Comparison of ENCODE assay signal across 21 cellular contexts in the genomic region with DNA sequence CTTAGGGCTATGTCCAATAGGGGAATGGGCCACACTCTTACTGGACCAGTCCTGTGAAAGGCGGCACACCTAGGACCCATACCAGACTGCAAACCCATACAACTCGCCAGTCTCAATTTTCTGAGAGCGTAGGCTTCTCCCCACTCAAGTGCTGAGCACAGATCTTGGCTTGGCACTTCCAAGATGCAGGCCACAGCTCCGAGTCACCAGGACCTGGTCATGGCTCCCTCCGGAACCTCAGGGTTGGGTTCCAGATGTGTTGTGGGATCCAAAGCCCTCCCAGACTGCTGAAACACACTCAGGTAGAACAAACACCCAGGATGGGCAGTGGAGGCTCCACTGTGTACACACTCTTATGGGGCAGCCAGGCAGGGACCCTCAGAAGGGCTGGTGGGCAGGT.
DNase-seq lines count a peak whose midpoint lies in the region; ATAC-seq and TF ChIP-seq lines count a peak whose summit lies in the region.
"Had no signal": no experiment of that assay in that cellular context is flagged by ENCODE, and none has a peak within 500 bp of the region (broad histone marks: within the 10 kb centered on the region; RNA-seq: fewer than 3 reads in every experiment).

No MANE protein-coding gene starts in this region.

- H3K4me2 ChIP-seq in fibroblast of lung (ENCODE audit: extremely low read depth, insufficient read depth, low read length): no peak overlapping the region

- peak overlapping the region; percentile 60 for H2AFZ ChIP-seq in fibroblast of lung (ENCODE audit: low read length)

- H3K27ac Mint-ChIP-seq in Calu3 (ENCODE audit: unreplicated experiment): no peak overlapping the region
- H3K27ac Mint-ChIP-seq in stimulated activated naive CD8-positive, alpha-beta T cell treated with anti-CD3 and anti-CD28 coated beads, Interleukin-15, amount 100 ng/mL, for 72 hours: no peak overlapping the region
- H3K27ac Mint-ChIP-seq: activated CD4-positive, alpha-beta T cell treated with anti-CD3 and anti-CD28 coated beads for 36 hours had no signal

- CTCF ChIA-PET in Calu3 (lab: Charles Lee): no interaction called here

- no peak for ATAC-seq in RWPE2 (ENCODE audit: low read depth)
- no peak for ATAC-seq in thoracic aorta (ENCODE audit: insufficient number of reproducible peaks, low FRiP score, low read depth)
- no peak for ATAC-seq in HG02981 (IDR thresholded peaks at IDR 0.05; ENCODE audit: unreplicated experiment)
- no peak for ATAC-seq in stimulated activated naive CD8-positive, alpha-beta T cell treated with anti-CD3 and anti-CD28 coated beads, Interleukin-15, amount 100 ng/mL, for 72 hours
- ATAC-seq: activated CD4-positive, alpha-beta T cell treated with anti-CD3 and anti-CD28 coated beads for 36 hours; mucosa of descending colon had no signal

- H3K36me3 Mint-ChIP-seq in Calu3 (ENCODE audit: insufficient read depth, unreplicated experiment): no peaks in the 10 kb centered on the region

- no peaks in the 10 kb centered on the region for H3K79me2 ChIP-seq in fibroblast of lung (ENCODE audit: control insufficient read depth, insufficient read depth, low read length)

- peak; percentile 32 for DNase-seq in ELR (ENCODE audit: low read depth)
- DNase-seq in RWPE2 (ENCODE audit: low spot score): no peak
- peak in 1 of 2 donors; percentile 40 for DNase-seq in fibroblast of lung (ENCODE audit: low read depth in 2 of 2)
- DNase-seq in thoracic aorta (ENCODE audit: low spot score): no peak
- DNase-seq in Calu3: no peak
- DNase-seq in stimulated activated naive CD8-positive, alpha-beta T cell treated with anti-CD3 and anti-CD28 coated beads, Interleukin-15, amount 100 ng/mL, for 72 hours: no peak
- no peak for DNase-seq in NCI-H1092 treated with DMSO at 0.1 percent for 48 hours (lab: John Stamatoyannopoulos, UW)
- DNase-seq: activated CD4-positive, alpha-beta T cell treated with anti-CD3 and anti-CD28 coated beads for 36 hours; activated gamma-delta T cell; colonic mucosa; esophagus squamous epithelium; MM.1S; mucosa of descending colon; NCI-H146; NCI-H524 treated with DMSO at 0.1 percent for 48 hours; NK-92 treated with Interleukin-12 subunit alpha and Interleukin-12 subunit beta, amount 100 ng/mL, for 24 hours; posterior cingulate gyrus; right lobe of liver; SIG-M5; T-helper 1 cell had no signal

- peaks cover 10% of the 10 kb centered on the region for H3K4me1 Mint-ChIP-seq in Calu3 (ENCODE audit: low read depth, unreplicated experiment)
- H3K4me1 Mint-ChIP-seq in stimulated activated naive CD8-positive, alpha-beta T cell treated with anti-CD3 and anti-CD28 coated beads, Interleukin-15, amount 100 ng/mL, for 72 hours: no peaks in the 10 kb centered on the region
- H3K4me1 Mint-ChIP-seq: activated CD4-positive, alpha-beta T cell treated with anti-CD3 and anti-CD28 coated beads for 36 hours had no signal

- H3K4me3 ChIP-seq in RWPE2 (ENCODE audit: severe bottlenecking): no peak overlapping the region
- H3K4me3 ChIP-seq in fibroblast of lung (replicated peaks in 1 of 4; ENCODE audit: control extremely low read depth in 1 of 4, insufficient read depth in 1 of 4, low read depth in 3 of 4, low read length in 4 of 4): no peak overlapping the region
- H3K4me3 ChIP-seq in thoracic aorta: no peak overlapping the region
- H3K4me3 ChIP-seq: colonic mucosa, esophagus squamous epithelium, mucosa of descending colon, right lobe of liver had no signal

- H3K27me3 ChIP-seq in RWPE2 (ENCODE audit: insufficient read depth, poor library complexity, severe bottlenecking): no peaks in the 10 kb centered on the region
- no peaks in the 10 kb centered on the region for H3K27me3 ChIP-seq in fibroblast of lung (ENCODE audit: control insufficient read depth, insufficient read depth, low read length)
- no peaks in the 10 kb centered on the region for H3K27me3 ChIP-seq in thoracic aorta (replicated peaks; ENCODE audit: insufficient read depth)
- H3K27me3 ChIP-seq: colonic mucosa, esophagus squamous epithelium, right lobe of liver had no signal

- peaks cover 26% of the 10 kb centered on the region for H3K4me1 ChIP-seq in RWPE2 (ENCODE audit: insufficient read depth, poor library complexity, severe bottlenecking)
- peaks cover 23% of the 10 kb centered on the region for H3K4me1 ChIP-seq in fibroblast of lung (ENCODE audit: control insufficient read depth, extremely low read depth, insufficient read depth, low read length)
- peaks cover 17 to 31% of the 10 kb centered on the region in 2 donors for H3K4me1 ChIP-seq in thoracic aorta (ENCODE audit: control insufficient read depth in 1 of 2, low read depth in 2 of 2)
- H3K4me1 ChIP-seq: colonic mucosa, esophagus squamous epithelium, right lobe of liver had no signal

- H3K9ac ChIP-seq in fibroblast of lung (ENCODE audit: insufficient read depth, low read length): no peak overlapping the region

- no peak for TF ChIP-seq CTCF in RWPE2 (IDR thresholded peaks at IDR 0.05; ENCODE audit: poor library complexity, severe bottlenecking)
- no peak for TF ChIP-seq CTCF in fibroblast of lung (conservative IDR thresholded peaks at IDR 0.05 in 1 of 2, IDR thresholded peaks at IDR 0.05 in 1 of 2; ENCODE audit: low read depth in 1 of 2, low read length in 2 of 2)
- no peak for TF ChIP-seq CTCF in thoracic aorta (IDR thresholded peaks at IDR 0.05)
- TF ChIP-seq CTCF in Calu3 (IDR thresholded peaks at IDR 0.05; ENCODE audit: unreplicated experiment): no peak

- H3K9me3 ChIP-seq in RWPE2 (ENCODE audit: severe bottlenecking): no peaks in the 10 kb centered on the region
- H3K9me3 ChIP-seq in fibroblast of lung (ENCODE audit: control insufficient read depth, insufficient read depth, low read depth, low read length): no peaks in the 10 kb centered on the region
- H3K9me3 ChIP-seq in thoracic aorta: no peaks in the 10 kb centered on the region
- H3K9me3 ChIP-seq: colonic mucosa, esophagus squamous epithelium, mucosa of descending colon had no signal

- BruUV-seq in Calu3 (replicated peaks; lab: Mats Ljungman, UMichigan): no TSS peak

- no peaks in the 10 kb centered on the region for H3K27me3 Mint-ChIP-seq in Calu3 (ENCODE audit: unreplicated experiment)
- no peaks in the 10 kb centered on the region for H3K27me3 Mint-ChIP-seq in stimulated activated naive CD8-positive, alpha-beta T cell treated with anti-CD3 and anti-CD28 coated beads, Interleukin-15, amount 100 ng/mL, for 72 hours

- peak overlapping the region; percentile 95 for H3K27ac ChIP-seq in RWPE2 (ENCODE audit: poor library complexity, severe bottlenecking)
- H3K27ac ChIP-seq in fibroblast of lung (ENCODE audit: insufficient read depth, low read length): peak overlapping the region; percentile 93
- H3K27ac ChIP-seq in thoracic aorta: peak overlapping the region; percentile 77 to 93
- H3K27ac ChIP-seq: colonic mucosa, right lobe of liver had no signal

- peaks cover 4% of the 10 kb centered on the region for H3K9me3 Mint-ChIP-seq in Calu3 (ENCODE audit: low read depth, unreplicated experiment)
- no peaks in the 10 kb centered on the region for H3K9me3 Mint-ChIP-seq in stimulated activated naive CD8-positive, alpha-beta T cell treated with anti-CD3 and anti-CD28 coated beads, Interleukin-15, amount 100 ng/mL, for 72 hours

- H3K36me3 ChIP-seq in RWPE2 (ENCODE audit: low read depth): no peaks in the 10 kb centered on the region
- no peaks in the 10 kb centered on the region for H3K36me3 ChIP-seq in fibroblast of lung (ENCODE audit: control insufficient read depth, insufficient read depth, low read length)
- no peaks in the 10 kb centered on the region for H3K36me3 ChIP-seq in thoracic aorta
- H3K36me3 ChIP-seq: colonic mucosa, esophagus squamous epithelium, right lobe of liver had no signal

- H3K4me3 Mint-ChIP-seq in Calu3 (ENCODE audit: low read depth, unreplicated experiment): no peak overlapping the region
- no peak overlapping the region for H3K4me3 Mint-ChIP-seq in stimulated activated naive CD8-positive, alpha-beta T cell treated with anti-CD3 and anti-CD28 coated beads, Interleukin-15, amount 100 ng/mL, for 72 hours
- H3K4me3 Mint-ChIP-seq: activated CD4-positive, alpha-beta T cell treated with anti-CD3 and anti-CD28 coated beads for 36 hours had no signal

- no peaks in the 10 kb centered on the region for H4K20me1 ChIP-seq in fibroblast of lung (ENCODE audit: control insufficient read depth, extremely low read depth, insufficient read depth, low read length)

- intact Hi-C loops in Calu3 (cut with micrococcal nuclease; ENCODE audit: unreplicated experiment): no loop called here
